28 cellular contexts compared by ENCODE assay signal in genomic region chr16:50900391-50900942, GRCh38.
"Had no signal": no experiment of that assay in that cellular context is flagged by ENCODE, and none has a peak within 500 bp of the region (broad histone marks: within the 10 kb centered on the region; RNA-seq: fewer than 3 reads in every experiment).

No MANE protein-coding gene starts in this region.

- H3K4me3 ChIP-seq: left ventricle myocardium inferior, lung, mucosa of descending colon, pancreas, prostate gland, skin epidermis, suprapubic skin, thoracic aorta, tibial nerve, uterus had no signal

- H3K36me3 Mint-ChIP-seq: immature natural killer cell; stimulated activated naive B cell treated with anti-CD40 and anti-IgM and Interleukin-4, amounts not matched to agents 10 μg/mL and 1 μg/mL and 100 μg/mL, for 72 hours had no signal

- H3K9me3 ChIP-seq: mucosa of descending colon, pancreas, prostate gland, suprapubic skin, thoracic aorta, uterus had no signal

- H3K4me3 Mint-ChIP-seq: immature natural killer cell; naive thymus-derived CD4-positive, alpha-beta T cell; natural killer cell treated with Interleukin-12 subunit alpha and Interleukin-12 subunit beta and Interleukin-15 and Interleukin-18, amount 100 ng/mL, for 72 hours; stimulated activated naive B cell treated with anti-CD40 and anti-IgM and Interleukin-4, amounts not matched to agents 10 μg/mL and 1 μg/mL and 100 μg/mL, for 72 hours; stimulated activated naive CD8-positive, alpha-beta T cell treated with anti-CD3 and anti-CD28 coated beads, Interleukin-15, Interleukin-2, amounts not matched to agents 100 ng/mL and 50 ng/mL, for 24 hours; type B pancreatic cell had no signal

- DNase-seq: hypothalamus; immature natural killer cell; left ventricle myocardium inferior; midbrain; naive thymus-derived CD4-positive, alpha-beta T cell; nucleus accumbens; pancreas; posterior cingulate gyrus; retina; right cardiac atrium; stimulated activated CD4-positive, alpha-beta T cell treated with anti-CD3 and anti-CD28 coated beads, Interleukin-12 subunit alpha, Interleukin-12 subunit beta, amount 100 ng/mL, for 4 hours; stimulated activated CD4-positive, alpha-beta T cell treated with anti-CD3 and anti-CD28 coated beads, Interleukin-15, amount 100 ng/mL, for 24 hours; stimulated activated CD4-positive, alpha-beta T cell treated with anti-CD3 and anti-CD28 coated beads, Interleukin-2, amount 100 ng/mL, for 24 hours; stimulated activated CD4-positive, alpha-beta T cell treated with anti-CD3 and anti-CD28 coated beads, Interleukin-4, amount 100 ng/mL, for 1 hour; stimulated activated naive B cell treated with anti-CD40 and anti-IgM and Interleukin-4, amounts not matched to agents 10 μg/mL and 1 μg/mL and 100 μg/mL, for 72 hours; uterus had no signal

- FAIRE-seq: islet of Langerhans, pancreas had no signal

- H3K27ac Mint-ChIP-seq: immature natural killer cell; naive thymus-derived CD4-positive, alpha-beta T cell; natural killer cell treated with Interleukin-12 subunit alpha and Interleukin-12 subunit beta and Interleukin-15 and Interleukin-18, amount 100 ng/mL, for 72 hours; stimulated activated naive B cell treated with anti-CD40 and anti-IgM and Interleukin-4, amounts not matched to agents 10 μg/mL and 1 μg/mL and 100 μg/mL, for 72 hours; stimulated activated naive CD8-positive, alpha-beta T cell treated with anti-CD3 and anti-CD28 coated beads, Interleukin-15, Interleukin-2, amounts not matched to agents 100 ng/mL and 50 ng/mL, for 24 hours; type B pancreatic cell had no signal

- H3K27ac ChIP-seq: left ventricle myocardium inferior, pancreas, prostate gland, skin epidermis, suprapubic skin, thoracic aorta, tibial nerve, uterus had no signal

- H3K27me3 ChIP-seq: pancreas, suprapubic skin, tibial nerve, uterus had no signal

- ATAC-seq: mucosa of descending colon; natural killer cell treated with Interleukin-12 subunit alpha and Interleukin-12 subunit beta and Interleukin-15 and Interleukin-18, amount 100 ng/mL, for 72 hours; pancreas; right cardiac atrium; sciatic nerve; stimulated activated naive B cell treated with anti-CD40 and anti-IgM and Interleukin-4, amounts not matched to agents 10 μg/mL and 1 μg/mL and 100 μg/mL, for 72 hours had no signal

- H3K4me1 ChIP-seq: left ventricle myocardium inferior, pancreas, prostate gland, suprapubic skin, tibial nerve, uterus had no signal

- H3K36me3 ChIP-seq: left ventricle myocardium inferior, pancreas, prostate gland, suprapubic skin, thoracic aorta, tibial nerve, uterus had no signal

- H3K4me1 Mint-ChIP-seq: immature natural killer cell; stimulated activated naive B cell treated with anti-CD40 and anti-IgM and Interleukin-4, amounts not matched to agents 10 μg/mL and 1 μg/mL and 100 μg/mL, for 72 hours had no signal
